ENCODE assay signal across 18 cellular contexts in genomic region chr2:85786444-85786843, GRCh38. TPM values are rescaled to one million over a fixed set of nuclear protein-coding genes. Genes with fewer than 3 reads are reported as not detected.
DNase-seq lines count a peak whose midpoint lies in the region; ATAC-seq and TF ChIP-seq lines count a peak whose summit lies in the region.
"Had no signal": no experiment of that assay in that cellular context is flagged by ENCODE, and none has a peak within 500 bp of the region (broad histone marks: within the 10 kb centered on the region; RNA-seq: fewer than 3 reads in every experiment).

No MANE protein-coding gene starts in this region.

- 89% methylated on average over 7 of the region's 7 CpGs for WGBS in right cardiac atrium
- WGBS in esophagus muscularis mucosa = 92% methylated on average over 2 of the region's 7 CpGs
- 90 to 91% methylated on average over 7 of the region's 7 CpGs for WGBS in sigmoid colon, 2 donors

- DNase-seq in right cardiac atrium = no peak
- DNase-seq in left ventricle myocardium superior = no peak
- no peak for DNase-seq in esophagus muscularis mucosa (ENCODE audit: extremely low spot score)
- DNase-seq in sigmoid colon = peak; percentile 60
- DNase-seq in vagina (ENCODE audit: extremely low spot score in 2 of 2) = no peak
- DNase-seq in CD1c-positive myeloid dendritic cell (ENCODE audit: extremely low spot score) = no peak
- DNase-seq in NCI-H774 (lab: John Stamatoyannopoulos, UW) = no peak
- DNase-seq: CD4-positive, CD25-positive, alpha-beta regulatory T cell; KG1; NCI-H1092; NCI-H1436; NCI-H187 treated with DMSO at 0.1 percent for 48 hours; NCI-H2107; NCI-H446 treated with DMSO at 0.1 percent for 48 hours; NCI-H69; NK-92 treated with Interleukin-12 subunit alpha and Interleukin-12 subunit beta, amount 100 ng/mL, for 24 hours had no signal

- no peak for ATAC-seq in right cardiac atrium
- no peak for ATAC-seq in left ventricle myocardium superior
- no peak for ATAC-seq in HG02678 (IDR thresholded peaks at IDR 0.05; ENCODE audit: unreplicated experiment)

- H3K9me3 ChIP-seq in right cardiac atrium (ENCODE audit: control insufficient read depth, low read length) (no peaks in the 10 kb centered on the region), esophagus muscularis mucosa (no peaks in the 10 kb centered on the region), sigmoid colon (no peaks in the 10 kb centered on the region), vagina (no peaks in the 10 kb centered on the region)

- intact Hi-C loops in right cardiac atrium (cut with DNase I) = no loop called here
- intact Hi-C loops in left ventricle myocardium superior (cut with micrococcal nuclease) = no loop called here
- intact Hi-C loops in esophagus muscularis mucosa (cut with DNase I) = no loop called here
- intact Hi-C loops in sigmoid colon (cut with DNase I) = loop anchor here (5.0 kb wide), 1 partner anchor 39 kb away; no protein-coding TSS in a partner anchor
- intact Hi-C loops in vagina (cut with DNase I) = no loop called here

- H3K27me3 ChIP-seq in right cardiac atrium (ENCODE audit: control insufficient read depth, insufficient read depth) (no peaks in the 10 kb centered on the region), esophagus muscularis mucosa (no peaks in the 10 kb centered on the region), sigmoid colon (no peaks in the 10 kb centered on the region), vagina (no peaks in the 10 kb centered on the region)

- TF ChIP-seq EP300 in esophagus muscularis mucosa (IDR thresholded peaks at IDR 0.05) = no peak
- no peak for TF ChIP-seq EP300 in sigmoid colon (IDR thresholded peaks at IDR 0.05)

- no peak for TF ChIP-seq POLR2A in esophagus muscularis mucosa (IDR thresholded peaks at IDR 0.05; ENCODE audit: low read depth)
- TF ChIP-seq POLR2A in sigmoid colon (IDR thresholded peaks at IDR 0.05) = no peak
- no peak for TF ChIP-seq POLR2A in vagina (IDR thresholded peaks at IDR 0.05)

- H3K36me3 ChIP-seq in esophagus muscularis mucosa = peaks cover 4 to 97% (median 32%) of the 10 kb centered on the region in 4 donors
- peaks cover 0 to 13% (median 0%) of the 10 kb centered on the region in 4 donors for H3K36me3 ChIP-seq in sigmoid colon
- peaks cover 0 to 16% of the 10 kb centered on the region in 2 donors for H3K36me3 ChIP-seq in vagina

- peaks cover 12% of the 10 kb centered on the region for H3K4me1 ChIP-seq in right cardiac atrium (ENCODE audit: control insufficient read depth, insufficient read depth, low read length)
- H3K4me1 ChIP-seq in esophagus muscularis mucosa = peaks cover 29 to 79% (median 49%) of the 10 kb centered on the region in 4 donors
- H3K4me1 ChIP-seq in sigmoid colon = peaks cover 0 to 36% (median 28%) of the 10 kb centered on the region in 4 donors
- peaks cover 33% of the 10 kb centered on the region for H3K4me1 ChIP-seq in vagina

- H3K27ac ChIP-seq in right cardiac atrium (ENCODE audit: low read length) (peak overlapping the region; percentile 87), esophagus muscularis mucosa (replicated peaks in 1 of 4) (peak overlapping the region; percentile 67 to 82 (median 71)), sigmoid colon (peak overlapping the region; percentile 71 to 86 (median 80)), vagina (peak overlapping the region; percentile 42)
- H3K27ac ChIP-seq: HL-60 had no signal

- H3K4me3 ChIP-seq in right cardiac atrium (ENCODE audit: low read length) (no peak overlapping the region), esophagus muscularis mucosa (no peak overlapping the region), sigmoid colon (no peak overlapping the region), vagina (no peak overlapping the region)

- no peak for TF ChIP-seq CTCF in esophagus muscularis mucosa (IDR thresholded peaks at IDR 0.05)
- TF ChIP-seq CTCF in sigmoid colon (IDR thresholded peaks at IDR 0.05) = no peak
- no peak for TF ChIP-seq CTCF in vagina (IDR thresholded peaks at IDR 0.05)

RNA-seq across cellular contexts. Expression of gene ATOH8, which starts 32.7 kb away (rescaled TPM):
- 10 to 100 TPM; 35.7 to 55.5 (median 45.7) TPM for total RNA-seq in right cardiac atrium
- polyA plus RNA-seq in right cardiac atrium = 57.8 TPM
- total RNA-seq in left ventricle myocardium superior = 29.6 TPM
- total RNA-seq in esophagus muscularis mucosa = 100 to 1,000 TPM in 1 of 4 donors, 10 to 100 TPM in 3; 41.1 to 124 (median 62.5) TPM
- 10 to 100 TPM; 12.4 to 20.6 (median 18.1) TPM for total RNA-seq in sigmoid colon
- 1 to 10 TPM; 1.6 to 9.4 (median 6.6) TPM for polyA plus RNA-seq in sigmoid colon
- total RNA-seq in vagina = 66.5 TPM
- total RNA-seq: CD4-positive, CD25-positive, alpha-beta regulatory T cell had no signal
- polyA plus RNA-seq: CD4-positive, CD25-positive, alpha-beta regulatory T cell had no signal
